Comparison of ENCODE assay signal across 8 cellular contexts in genomic region chr4:51885371-51885770, GRCh38. TPM values are rescaled to one million over a fixed set of nuclear protein-coding genes. Genes with fewer than 3 reads are reported as not detected.
DNase-seq lines count a peak whose midpoint lies in the region; ATAC-seq, FAIRE-seq and TF ChIP-seq lines count a peak whose summit lies in the region.

No MANE protein-coding gene starts in this region.

- peaks cover 13% of the 10 kb centered on the region for H3K36me3 Mint-ChIP-seq in activated CD8-positive, alpha-beta memory T cell treated with anti-CD3 and anti-CD28 coated beads, Interleukin-2, amount 10 ng/mL, durations not matched to agents 7 days and 5 days

- no peaks in the 10 kb centered on the region for H3K27me3 Mint-ChIP-seq in activated CD8-positive, alpha-beta memory T cell treated with anti-CD3 and anti-CD28 coated beads, Interleukin-2, amount 10 ng/mL, durations not matched to agents 7 days and 5 days

- H3K4me1 ChIP-seq in uterus, result no peaks in the 10 kb centered on the region

- TF ChIP-seq CTCF in GM10248 (IDR thresholded peaks at IDR 0.05; ENCODE audit: control extremely low read depth, extremely low read depth, low read depth, missing control alignments), result peak; percentile 27
- peak in 1 of 4 experiments; percentile 11 for TF ChIP-seq CTCF in uterus (IDR thresholded peaks at IDR 0.05)

- peaks cover 5% of the 10 kb centered on the region for H3K4me1 Mint-ChIP-seq in activated CD8-positive, alpha-beta memory T cell treated with anti-CD3 and anti-CD28 coated beads, Interleukin-2, amount 10 ng/mL, durations not matched to agents 7 days and 5 days

- CTCF ChIA-PET in GM10248 (lab: Yijun Ruan, JAX), result interaction anchor here (0.8 to 2.2 kb wide), 8 partner anchors 10 to 178 kb away, joined by 3 to 9 read pairs (median 4); no protein-coding TSS in a partner anchor
- CTCF ChIA-PET in activated CD8-positive, alpha-beta memory T cell treated with anti-CD3 and anti-CD28 coated beads, Interleukin-2, amount 10 ng/mL, durations not matched to agents 7 days and 5 days (lab: Charles Lee), result interaction anchor here (1.3 kb wide), 1 partner anchor 10 kb away, joined by 4 read pairs; no protein-coding TSS in a partner anchor

- H3K4me3 Mint-ChIP-seq in activated CD8-positive, alpha-beta memory T cell treated with anti-CD3 and anti-CD28 coated beads, Interleukin-2, amount 10 ng/mL, durations not matched to agents 7 days and 5 days, result no peak overlapping the region

- no peak overlapping the region for H3K4me3 ChIP-seq in uterus

- intact Hi-C loops in uterus (cut with DNase I; ENCODE audit: low total_unique reads), result no loop called here

- TF ChIP-seq POLR2A in uterus (IDR thresholded peaks at IDR 0.05), result no peak

- DNase-seq in GM10248 (ENCODE audit: extremely low spot score), result peak; percentile 26
- peak; percentile 21 for DNase-seq in H4 (ENCODE audit: low spot score)
- DNase-seq in RPMI7951 (ENCODE audit: low read depth), result peak; percentile 17
- DNase-seq in frontal cortex (ENCODE audit: low spot score in 2 of 2), result peak; percentile 3 to 12
- no peak for DNase-seq in NCI-H524 treated with DMSO at 0.1 percent for 48 hours (lab: John Stamatoyannopoulos, UW)
- DNase-seq in activated CD8-positive, alpha-beta memory T cell treated with anti-CD3 and anti-CD28 coated beads, Interleukin-2, amount 10 ng/mL, durations not matched to agents 7 days and 5 days, result no peak
- no peak for DNase-seq in uterus
- DNase-seq in NCI-H446 treated with DMSO at 0.1 percent for 48 hours (lab: John Stamatoyannopoulos, UW), result no peak

- no peak overlapping the region for H3K27ac ChIP-seq in uterus

- H3K36me3 ChIP-seq in uterus, result no peaks in the 10 kb centered on the region

- no peaks in the 10 kb centered on the region for H3K27me3 ChIP-seq in uterus

- POLR2A ChIA-PET in GM10248 (lab: Yijun Ruan, JAX), result no interaction called here

- ATAC-seq in activated CD8-positive, alpha-beta memory T cell treated with anti-CD3 and anti-CD28 coated beads, Interleukin-2, amount 10 ng/mL, durations not matched to agents 7 days and 5 days, result no peak

- no peaks in the 10 kb centered on the region for H3K9me3 ChIP-seq in uterus

- H3K9me3 Mint-ChIP-seq in activated CD8-positive, alpha-beta memory T cell treated with anti-CD3 and anti-CD28 coated beads, Interleukin-2, amount 10 ng/mL, durations not matched to agents 7 days and 5 days (ENCODE audit: low read depth), result no peaks in the 10 kb centered on the region

- no peak for FAIRE-seq in frontal cortex (lab: Jason Lieb, UNC)

- no peak overlapping the region for H3K27ac Mint-ChIP-seq in activated CD8-positive, alpha-beta memory T cell treated with anti-CD3 and anti-CD28 coated beads, Interleukin-2, amount 10 ng/mL, durations not matched to agents 7 days and 5 days

RNA-seq across cellular contexts. Expression of gene DCUN1D4, which starts 42.4 kb away (rescaled TPM):
- 34.8 and 38.8 TPM in 2 replicates for total RNA-seq in H4 (2014; rRNA removed; shearing (Covaris generic))
- total RNA-seq in RPMI7951 (2014; rRNA removed; shearing (Covaris generic)), result 24.6 and 25.8 TPM in 2 replicates
- total RNA-seq in frontal cortex (124 TPM), uterus (100 to 1,000 TPM in 2 of 4 donors, 10 to 100 TPM in 2; 38.2 to 109 (median 88.1) TPM)
- total RNA-seq in activated CD8-positive, alpha-beta memory T cell treated with anti-CD3 and anti-CD28 coated beads, Interleukin-2, amount 10 ng/mL, durations not matched to agents 7 days and 5 days, result 10 to 100 TPM; 28.4 to 30.0 TPM

Comparison
In these comparisons a context has a peak if more than half of its experiments do, and no peak if none do; other contexts are left out.
1. DNase-seq: peak in GM10248 (single experiment), H4 (single experiment), RPMI7951 (single experiment) and frontal cortex (2 of 2); none in NCI-H524 treated with DMSO at 0.1 percent for 48 hours (single experiment), activated CD8-positive, alpha-beta memory T cell treated with anti-CD3 and anti-CD28 coated beads, Interleukin-2, amount 10 ng/mL, durations not matched to agents 7 days and 5 days (single experiment), uterus (0 of 2) and NCI-H446 treated with DMSO at 0.1 percent for 48 hours (single experiment).